In genomic region chr4:132332932-132333722, GRCh38 we compare ENCODE assay signal across 14 cellular contexts.
A peak's percentile ranks its signal among the peaks of the same experiment; 100 is the strongest.
DNase-seq lines count a peak whose midpoint lies in the region; ATAC-seq and TF ChIP-seq lines count a peak whose summit lies in the region.
"Had no signal": no experiment of that assay in that cellular context is flagged by ENCODE, and none has a peak within 500 bp of the region (broad histone marks: within the 10 kb centered on the region; RNA-seq: fewer than 3 reads in every experiment).

No MANE protein-coding gene starts in this region.

- H3K9me3 ChIP-seq in DOHH2 (ENCODE audit: control insufficient read depth, insufficient read depth, low read length) (no peaks in the 10 kb centered on the region), Loucy (ENCODE audit: insufficient read depth, low read depth, low read length) (no peaks in the 10 kb centered on the region)

- H3K36me3 ChIP-seq in DOHH2 (ENCODE audit: control insufficient read depth, low read length), result no peaks in the 10 kb centered on the region
- no peaks in the 10 kb centered on the region for H3K36me3 ChIP-seq in Loucy (ENCODE audit: insufficient read depth, low read length)
- no peaks in the 10 kb centered on the region for H3K36me3 ChIP-seq in kidney epithelial cell (ENCODE audit: control insufficient read depth, insufficient read depth, low read length)
- H3K36me3 ChIP-seq: heart right ventricle had no signal

- H3K27me3 ChIP-seq in DOHH2 (ENCODE audit: control insufficient read depth, low read length) (no peaks in the 10 kb centered on the region), Loucy (ENCODE audit: insufficient read depth, low read length, poor library complexity, severe bottlenecking) (no peaks in the 10 kb centered on the region), kidney epithelial cell (ENCODE audit: control insufficient read depth, insufficient read depth, low read length) (no peaks in the 10 kb centered on the region)
- H3K27me3 ChIP-seq: heart right ventricle had no signal

- no peak overlapping the region for H3K27ac ChIP-seq in DOHH2 (ENCODE audit: low read depth, low read length)
- H3K27ac ChIP-seq: heart right ventricle, HL-60 had no signal

- no peaks in the 10 kb centered on the region for H3F3A ChIP-seq in DOHH2 (ENCODE audit: control insufficient read depth, insufficient read depth)
- no peaks in the 10 kb centered on the region for H3F3A ChIP-seq in Loucy (ENCODE audit: low read depth)

- H3K4me3 ChIP-seq in DOHH2 (ENCODE audit: low read length) (no peak overlapping the region), Loucy (ENCODE audit: low read length, poor library complexity, severe bottlenecking) (no peak overlapping the region), astrocyte of the cerebellum (ENCODE audit: low read depth, low read length) (no peak overlapping the region), kidney epithelial cell (ENCODE audit: low read depth, low read length) (no peak overlapping the region)
- H3K4me3 ChIP-seq: heart right ventricle had no signal

- H3K4me2 ChIP-seq in DOHH2 (ENCODE audit: low read length) (no peak overlapping the region), Loucy (ENCODE audit: low read depth, low read length, poor library complexity, severe bottlenecking) (no peak overlapping the region)

- in situ Hi-C loops in astrocyte of the cerebellum (cut with HindIII; ENCODE audit: low sequenced_read_pairs), result no loop called here

- H3K9me2 ChIP-seq in DOHH2 (replicated peaks; ENCODE audit: control insufficient read depth, low read length) (no peaks in the 10 kb centered on the region), Loucy (replicated peaks; ENCODE audit: low read depth, low read length) (no peaks in the 10 kb centered on the region)

- no peaks in the 10 kb centered on the region for H3K79me2 ChIP-seq in DOHH2 (ENCODE audit: control insufficient read depth, low read length)
- H3K79me2 ChIP-seq in Loucy (ENCODE audit: insufficient read depth, low read length), result no peaks in the 10 kb centered on the region

- no peaks in the 10 kb centered on the region for H3K4me1 Mint-ChIP-seq in activated T-cell treated with anti-CD3 and anti-CD28 coated beads, Interleukin-2, amount 50 U/mL, for 4 hours (ENCODE audit: low read depth)
- H3K4me1 Mint-ChIP-seq: stimulated activated effector memory CD8-positive, alpha-beta T cell treated with anti-CD3 and anti-CD28 coated beads, Interleukin-12 subunit alpha, Interleukin-12 subunit beta, amount 100 ng/mL, for 72 hours had no signal

- no peaks in the 10 kb centered on the region for H3K27me3 Mint-ChIP-seq in activated T-cell treated with anti-CD3 and anti-CD28 coated beads, Interleukin-2, amount 50 U/mL, for 4 hours (ENCODE audit: low read depth)

- peaks cover 6% of the 10 kb centered on the region for H3K9me3 Mint-ChIP-seq in activated T-cell treated with anti-CD3 and anti-CD28 coated beads, Interleukin-2, amount 50 U/mL, for 4 hours

- H3K9ac ChIP-seq in Loucy (ENCODE audit: low read depth, low read length, poor library complexity, severe bottlenecking), result no peak overlapping the region

- ATAC-seq in activated T-cell treated with anti-CD3 and anti-CD28 coated beads, Interleukin-2, amount 50 U/mL, for 4 hours, result no peak
- ATAC-seq in GM21360 (IDR thresholded peaks at IDR 0.05; ENCODE audit: unreplicated experiment), result no peak
- ATAC-seq: heart right ventricle; stimulated activated effector memory CD8-positive, alpha-beta T cell treated with anti-CD3 and anti-CD28 coated beads, Interleukin-12 subunit alpha, Interleukin-12 subunit beta, amount 100 ng/mL, for 72 hours had no signal

- DNase-seq in astrocyte of the cerebellum (ENCODE audit: low read depth) (no peak), kidney epithelial cell (ENCODE audit: low read depth) (no peak), SHP77 treated with DMSO at 0.1 percent for 48 hours (lab: John Stamatoyannopoulos, UW) (no peak), T-helper 9 cell (no peak)
- no peak for DNase-seq in activated T-cell treated with anti-CD3 and anti-CD28 coated beads, Interleukin-2, amount 50 U/mL, for 4 hours
- DNase-seq: activated T-cell treated with anti-CD3 and anti-CD28 coated beads for 4 hours; central memory CD4-positive, alpha-beta T cell; heart right ventricle; NCI-H2081 had no signal

- no peaks in the 10 kb centered on the region for H4K20me1 ChIP-seq in DOHH2 (ENCODE audit: control insufficient read depth, insufficient read depth, low read depth, low read length)
- no peaks in the 10 kb centered on the region for H4K20me1 ChIP-seq in Loucy (ENCODE audit: insufficient read depth, low read length, poor library complexity, severe bottlenecking)

- H3K4me1 ChIP-seq in DOHH2 (ENCODE audit: control insufficient read depth, low read length) (no peaks in the 10 kb centered on the region), Loucy (ENCODE audit: insufficient read depth, low read length, poor library complexity, severe bottlenecking) (no peaks in the 10 kb centered on the region)
- H3K4me1 ChIP-seq: heart right ventricle had no signal

- no peak overlapping the region for H2AFZ ChIP-seq in Loucy (ENCODE audit: low read length)

- TF ChIP-seq CTCF in DOHH2 (IDR thresholded peaks at IDR 0.05; ENCODE audit: low read depth, low read length, poor library complexity, severe bottlenecking) (peak; percentile 52), Loucy (conservative IDR thresholded peaks at IDR 0.05; ENCODE audit: low read length) (peak; percentile 73), astrocyte of the cerebellum (IDR thresholded peaks at IDR 0.05; ENCODE audit: low read depth, low read length, missing control alignments) (peak; percentile 35), kidney epithelial cell (IDR thresholded peaks at IDR 0.05; ENCODE audit: insufficient read depth, low read length, poor library complexity, severe bottlenecking) (peak; percentile 31)

- H3K36me3 Mint-ChIP-seq in activated T-cell treated with anti-CD3 and anti-CD28 coated beads, Interleukin-2, amount 50 U/mL, for 4 hours (ENCODE audit: insufficient read depth), result no peaks in the 10 kb centered on the region
- H3K36me3 Mint-ChIP-seq: stimulated activated effector memory CD8-positive, alpha-beta T cell treated with anti-CD3 and anti-CD28 coated beads, Interleukin-12 subunit alpha, Interleukin-12 subunit beta, amount 100 ng/mL, for 72 hours had no signal

- H3K4me3 Mint-ChIP-seq in activated T-cell treated with anti-CD3 and anti-CD28 coated beads, Interleukin-2, amount 50 U/mL, for 4 hours, result no peak overlapping the region
- H3K4me3 Mint-ChIP-seq: stimulated activated effector memory CD8-positive, alpha-beta T cell treated with anti-CD3 and anti-CD28 coated beads, Interleukin-12 subunit alpha, Interleukin-12 subunit beta, amount 100 ng/mL, for 72 hours had no signal
